1 cellular context compared by ENCODE assay signal in the genomic region with DNA sequence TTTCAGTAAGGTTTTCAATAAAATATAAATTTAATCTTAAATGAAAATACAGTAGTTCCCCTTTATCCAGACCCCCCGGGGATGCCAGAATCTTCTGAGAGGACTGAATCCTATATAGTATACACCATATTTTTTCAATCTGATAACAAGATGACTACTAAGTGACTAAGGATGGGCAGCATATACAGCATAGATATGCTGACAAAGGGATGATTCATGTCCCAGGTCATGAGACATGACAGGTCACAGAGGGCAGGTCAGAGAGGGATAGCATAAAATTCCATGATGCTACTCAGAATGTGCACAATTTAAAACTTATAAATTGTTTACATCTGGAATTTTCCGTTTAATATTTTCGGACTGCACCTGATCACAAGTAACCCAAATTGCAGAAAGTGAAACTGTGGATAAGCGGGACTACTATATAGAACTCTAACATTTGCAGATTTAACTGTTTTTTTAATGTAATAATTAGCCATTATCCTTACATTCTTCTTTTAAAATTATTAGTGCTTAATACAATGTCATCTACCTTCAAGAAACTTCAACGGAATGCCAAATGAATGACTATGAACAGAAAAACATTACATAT.
A peak's percentile ranks its signal among the peaks of the same experiment; 100 is the strongest.
TF ChIP-seq lines count a peak whose summit lies in the region.

No MANE protein-coding gene starts in this region.

TF ChIP-seq in K562, 482 proteins besides CTCF, POLR2A, EP300 and RAD21 (continued from another document):
- TF ChIP-seq, protein P1, sequence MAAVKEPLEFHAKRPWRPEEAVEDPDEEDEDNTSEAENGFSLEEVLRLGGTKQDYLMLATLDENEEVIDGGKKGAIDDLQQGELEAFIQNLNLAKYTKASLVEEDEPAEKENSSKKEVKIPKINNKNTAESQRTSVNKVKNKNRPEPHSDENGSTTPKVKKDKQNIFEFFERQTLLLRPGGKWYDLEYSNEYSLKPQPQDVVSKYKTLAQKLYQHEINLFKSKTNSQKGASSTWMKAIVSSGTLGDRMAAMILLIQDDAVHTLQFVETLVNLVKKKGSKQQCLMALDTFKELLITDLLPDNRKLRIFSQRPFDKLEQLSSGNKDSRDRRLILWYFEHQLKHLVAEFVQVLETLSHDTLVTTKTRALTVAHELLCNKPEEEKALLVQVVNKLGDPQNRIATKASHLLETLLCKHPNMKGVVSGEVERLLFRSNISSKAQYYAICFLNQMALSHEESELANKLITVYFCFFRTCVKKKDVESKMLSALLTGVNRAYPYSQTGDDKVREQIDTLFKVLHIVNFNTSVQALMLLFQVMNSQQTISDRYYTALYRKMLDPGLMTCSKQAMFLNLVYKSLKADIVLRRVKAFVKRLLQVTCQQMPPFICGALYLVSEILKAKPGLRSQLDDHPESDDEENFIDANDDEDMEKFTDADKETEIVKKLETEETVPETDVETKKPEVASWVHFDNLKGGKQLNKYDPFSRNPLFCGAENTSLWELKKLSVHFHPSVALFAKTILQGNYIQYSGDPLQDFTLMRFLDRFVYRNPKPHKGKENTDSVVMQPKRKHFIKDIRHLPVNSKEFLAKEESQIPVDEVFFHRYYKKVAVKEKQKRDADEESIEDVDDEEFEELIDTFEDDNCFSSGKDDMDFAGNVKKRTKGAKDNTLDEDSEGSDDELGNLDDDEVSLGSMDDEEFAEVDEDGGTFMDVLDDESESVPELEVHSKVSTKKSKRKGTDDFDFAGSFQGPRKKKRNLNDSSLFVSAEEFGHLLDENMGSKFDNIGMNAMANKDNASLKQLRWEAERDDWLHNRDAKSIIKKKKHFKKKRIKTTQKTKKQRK (IDR thresholded peaks at IDR 0.05; ENCODE audit: borderline replicate concordance, low read depth, low read length): no peak
- TF ChIP-seq ZC3H11A (IDR thresholded peaks at IDR 0.05; ENCODE audit: low read depth, low read length): no peak
- TF ChIP-seq ZNF780A (CRISPR knock-in tag; IDR thresholded peaks at IDR 0.05): no peak
- peak; percentile 99 for TF ChIP-seq FOSL1 (tag; conservative IDR thresholded peaks at IDR 0.05)
- no peak for TF ChIP-seq KLF1 (tag; IDR thresholded peaks at IDR 0.05)
- TF ChIP-seq DIDO1 (tag; IDR thresholded peaks at IDR 0.05; ENCODE audit: low read depth): no peak
- TF ChIP-seq MCM3 (IDR thresholded peaks at IDR 0.05): no peak
- TF ChIP-seq CXXC5 (CRISPR knock-in tag; IDR thresholded peaks at IDR 0.05): no peak
- no peak for TF ChIP-seq SMARCA5 (IDR thresholded peaks at IDR 0.05)
- TF ChIP-seq FOXJ2 (tag; IDR thresholded peaks at IDR 0.05): peak; percentile 49; the same call in 1 of the 2 replicates
- no peak for TF ChIP-seq POU5F1 (IDR thresholded peaks at IDR 0.05; ENCODE audit: borderline replicate concordance, low read depth, low read length, partially characterized antibody)
- no peak for TF ChIP-seq SRSF1 (IDR thresholded peaks at IDR 0.05; ENCODE audit: low read depth, low read length)
- TF ChIP-seq, protein P2, sequence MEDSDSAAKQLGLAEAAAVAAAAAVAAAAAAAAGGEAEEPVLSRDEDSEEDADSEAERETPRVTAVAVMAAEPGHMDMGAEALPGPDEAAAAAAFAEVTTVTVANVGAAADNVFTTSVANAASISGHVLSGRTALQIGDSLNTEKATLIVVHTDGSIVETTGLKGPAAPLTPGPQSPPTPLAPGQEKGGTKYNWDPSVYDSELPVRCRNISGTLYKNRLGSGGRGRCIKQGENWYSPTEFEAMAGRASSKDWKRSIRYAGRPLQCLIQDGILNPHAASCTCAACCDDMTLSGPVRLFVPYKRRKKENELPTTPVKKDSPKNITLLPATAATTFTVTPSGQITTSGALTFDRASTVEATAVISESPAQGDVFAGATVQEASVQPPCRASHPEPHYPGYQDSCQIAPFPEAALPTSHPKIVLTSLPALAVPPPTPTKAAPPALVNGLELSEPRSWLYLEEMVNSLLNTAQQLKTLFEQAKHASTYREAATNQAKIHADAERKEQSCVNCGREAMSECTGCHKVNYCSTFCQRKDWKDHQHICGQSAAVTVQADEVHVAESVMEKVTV (CRISPR knock-in tag; IDR thresholded peaks at IDR 0.05): no peak
- TF ChIP-seq GTF2E2 (tag; IDR thresholded peaks at IDR 0.05): no peak
- peak; percentile 27; the same call in 1 of the 2 replicates for TF ChIP-seq ATF7 (IDR thresholded peaks at IDR 0.05)
- no peak for TF ChIP-seq KAT8 (IDR thresholded peaks at IDR 0.05; ENCODE audit: low read depth)
- no peak for TF ChIP-seq STAT5B (CRISPR knock-in tag; IDR thresholded peaks at IDR 0.05)
- TF ChIP-seq, protein P3, sequence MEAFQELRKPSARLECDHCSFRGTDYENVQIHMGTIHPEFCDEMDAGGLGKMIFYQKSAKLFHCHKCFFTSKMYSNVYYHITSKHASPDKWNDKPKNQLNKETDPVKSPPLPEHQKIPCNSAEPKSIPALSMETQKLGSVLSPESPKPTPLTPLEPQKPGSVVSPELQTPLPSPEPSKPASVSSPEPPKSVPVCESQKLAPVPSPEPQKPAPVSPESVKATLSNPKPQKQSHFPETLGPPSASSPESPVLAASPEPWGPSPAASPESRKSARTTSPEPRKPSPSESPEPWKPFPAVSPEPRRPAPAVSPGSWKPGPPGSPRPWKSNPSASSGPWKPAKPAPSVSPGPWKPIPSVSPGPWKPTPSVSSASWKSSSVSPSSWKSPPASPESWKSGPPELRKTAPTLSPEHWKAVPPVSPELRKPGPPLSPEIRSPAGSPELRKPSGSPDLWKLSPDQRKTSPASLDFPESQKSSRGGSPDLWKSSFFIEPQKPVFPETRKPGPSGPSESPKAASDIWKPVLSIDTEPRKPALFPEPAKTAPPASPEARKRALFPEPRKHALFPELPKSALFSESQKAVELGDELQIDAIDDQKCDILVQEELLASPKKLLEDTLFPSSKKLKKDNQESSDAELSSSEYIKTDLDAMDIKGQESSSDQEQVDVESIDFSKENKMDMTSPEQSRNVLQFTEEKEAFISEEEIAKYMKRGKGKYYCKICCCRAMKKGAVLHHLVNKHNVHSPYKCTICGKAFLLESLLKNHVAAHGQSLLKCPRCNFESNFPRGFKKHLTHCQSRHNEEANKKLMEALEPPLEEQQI (IDR thresholded peaks at IDR 0.05): no peak
- no peak for TF ChIP-seq STAT5A (IDR thresholded peaks at IDR 0.05; ENCODE audit: borderline replicate concordance, low read length)
- no peak for TF ChIP-seq ZNF23 (CRISPR knock-in tag; IDR thresholded peaks at IDR 0.05)
- no peak for TF ChIP-seq ZNF699 (CRISPR knock-in tag; IDR thresholded peaks at IDR 0.05; ENCODE audit: insufficient replicate concordance)
- TF ChIP-seq SMARCA4 (IDR thresholded peaks at IDR 0.05): peak; percentile 83
